In genomic region chr10:31320598-31321211, GRCh38 we compare ENCODE assay signal across 8 cellular contexts. TPM values are rescaled to one million over a fixed set of nuclear protein-coding genes. Genes with fewer than 3 reads are reported as not detected.
DNase-seq lines count a peak whose midpoint lies in the region; ATAC-seq and TF ChIP-seq lines count a peak whose summit lies in the region.
"Had no signal": no experiment of that assay in that cellular context is flagged by ENCODE, and none has a peak within 500 bp of the region (broad histone marks: within the 10 kb centered on the region; RNA-seq: fewer than 3 reads in every experiment).

No MANE protein-coding gene starts in this region.

- H3K9ac ChIP-seq in adipocyte (ENCODE audit: low read length) = peak overlapping the region; percentile 93
- no peak overlapping the region for H3K9ac ChIP-seq in trophoblast cell (ENCODE audit: low read length)

- no peak overlapping the region for H2AFZ ChIP-seq in trophoblast cell (ENCODE audit: insufficient read depth, low read length, poor library complexity)

- H3K4me3 ChIP-seq in GM12875 (ENCODE audit: low read depth, low read length) (peak overlapping the region; percentile 99), adipocyte (ENCODE audit: low read length) (peak overlapping the region; percentile 90), heart right ventricle (peak overlapping the region; percentile 84 to 96 (median 91)), trophoblast cell (ENCODE audit: low read depth, low read length) (peak overlapping the region; percentile 63)

- intact Hi-C loops in heart right ventricle (cut with DNase I) = loop anchor here in 9 of 10 donors (2.0 to 10.0 kb wide), 12 partner anchors 77 to 546 kb away; partner anchors contain the start of gene ZNF438 (in 1 of the 9)

- H3K79me2 ChIP-seq in trophoblast cell (ENCODE audit: control insufficient read depth, insufficient read depth, low read length, poor library complexity) = peaks cover 5% of the 10 kb centered on the region

- no peak overlapping the region for H3K14ac ChIP-seq in trophoblast cell (ENCODE audit: low read length)

- H3K4ac ChIP-seq in trophoblast cell (ENCODE audit: low read depth, low read length) = no peak overlapping the region

- H3K23ac ChIP-seq in trophoblast cell (ENCODE audit: low read length) = no peak overlapping the region

- no peak overlapping the region for H2BK5ac ChIP-seq in trophoblast cell (ENCODE audit: low read depth, low read length, poor library complexity)

- no peak overlapping the region for H3K18ac ChIP-seq in trophoblast cell (ENCODE audit: low read length)

- H3K27ac ChIP-seq in heart right ventricle = peak overlapping the region; percentile 89 to 99 (median 97)
- no peak overlapping the region for H3K27ac ChIP-seq in trophoblast cell (ENCODE audit: low read depth, low read length)
- H3K27ac ChIP-seq: epithelial cell of prostate had no signal

- no peaks in the 10 kb centered on the region for H3K36me3 ChIP-seq in adipocyte (ENCODE audit: control insufficient read depth, insufficient read depth, low read length, severe bottlenecking)
- no peaks in the 10 kb centered on the region for H3K36me3 ChIP-seq in heart right ventricle
- no peaks in the 10 kb centered on the region for H3K36me3 ChIP-seq in trophoblast cell (ENCODE audit: control insufficient read depth in 1 of 2, insufficient read depth in 2 of 2, low read length in 2 of 2)

- TF ChIP-seq CTCF in GM12875 (IDR thresholded peaks at IDR 0.05; ENCODE audit: borderline replicate concordance, insufficient read depth, low read depth, low read length) (0 out of 2 replicates have a peak, but pooled peaks have one; percentile 10), heart right ventricle (IDR thresholded peaks at IDR 0.05) (peak in 2 of 9 donors; percentile 9 to 29)

- peak overlapping the region; percentile 98 for H3K4me2 ChIP-seq in trophoblast cell (ENCODE audit: low read length)

- 0 to 1% methylated on average over 43 of the region's 43 CpGs for WGBS in heart right ventricle, 2 donors
- WGBS in trophoblast cell (ENCODE audit: extremely low coverage, insufficient coverage, insufficient read length) = no CpG with 5 or more reads among the region's 43 CpGs

- H4K12ac ChIP-seq in trophoblast cell (ENCODE audit: low read depth, low read length) = no peak overlapping the region

- no peak overlapping the region for H2BK120ac ChIP-seq in trophoblast cell (ENCODE audit: insufficient read depth, low read length, poor library complexity)

- no peaks in the 10 kb centered on the region for H3K27me3 ChIP-seq in adipocyte (replicated peaks; ENCODE audit: control insufficient read depth, insufficient read depth, low read length)
- H3K27me3 ChIP-seq in heart right ventricle = peaks cover 0 to 22% (median 0%) of the 10 kb centered on the region in 7 donors
- H3K27me3 ChIP-seq in trophoblast cell (ENCODE audit: insufficient read depth, low read length) = peaks cover 23% of the 10 kb centered on the region

- peaks cover 5% of the 10 kb centered on the region for H3K79me1 ChIP-seq in trophoblast cell (ENCODE audit: low read length)

- peak; percentile 80 for DNase-seq in RKO (ENCODE audit: low spot score)
- peak; percentile 78 for DNase-seq in adipocyte (ENCODE audit: low read depth)
- peak; percentile 57 to 64 for DNase-seq in heart right ventricle
- peak in 1 of 2 donors; percentile 12 for DNase-seq in trophoblast cell

- ATAC-seq in HG02884 (IDR thresholded peaks at IDR 0.05; ENCODE audit: unreplicated experiment) (peak; percentile 24), heart right ventricle (peak; percentile 27 to 73 (median 52)), GM18870 (IDR thresholded peaks at IDR 0.05; ENCODE audit: unreplicated experiment) (no peak)

- H4K8ac ChIP-seq in trophoblast cell (ENCODE audit: low read depth, low read length) = no peak overlapping the region

- H4K91ac ChIP-seq in trophoblast cell (ENCODE audit: low read depth, low read length) = no peak overlapping the region

- H2AK5ac ChIP-seq in trophoblast cell (ENCODE audit: low read length) = no peak overlapping the region

- no peak overlapping the region for H2BK12ac ChIP-seq in trophoblast cell (ENCODE audit: low read length)

- H3K4me1 ChIP-seq in adipocyte (ENCODE audit: control insufficient read depth, insufficient read depth, low read length) (peaks cover 37% of the 10 kb centered on the region), heart right ventricle (peaks cover 0 to 52% (median 37%) of the 10 kb centered on the region in 9 donors), trophoblast cell (ENCODE audit: control insufficient read depth in 1 of 2, insufficient read depth in 2 of 2, low read length in 2 of 2) (peaks cover 7% of the 10 kb centered on the region in 2 experiments)

- H3K9me3 ChIP-seq in adipocyte (ENCODE audit: control insufficient read depth, low read length) (no peaks in the 10 kb centered on the region), heart right ventricle (no peaks in the 10 kb centered on the region), trophoblast cell (ENCODE audit: insufficient read depth, low read depth, low read length) (peaks cover 1% of the 10 kb centered on the region)

RNA-seq across cellular contexts. Expression of gene ZEB1, which starts 1.7 kb away (rescaled TPM):
- 100 to 1,000 TPM in 5 of 10 donors, 10 to 100 TPM in 5; 87.4 to 125 (median 102) TPM for total RNA-seq in heart right ventricle
- polyA plus RNA-seq in heart right ventricle = 10 to 100 TPM; 10.6 to 25.5 TPM
- 0.41 and 0.49 TPM in 2 replicates for polyA plus RNA-seq in trophoblast cell (2013)
